8 cellular contexts compared by ENCODE assay signal in the genomic region with DNA sequence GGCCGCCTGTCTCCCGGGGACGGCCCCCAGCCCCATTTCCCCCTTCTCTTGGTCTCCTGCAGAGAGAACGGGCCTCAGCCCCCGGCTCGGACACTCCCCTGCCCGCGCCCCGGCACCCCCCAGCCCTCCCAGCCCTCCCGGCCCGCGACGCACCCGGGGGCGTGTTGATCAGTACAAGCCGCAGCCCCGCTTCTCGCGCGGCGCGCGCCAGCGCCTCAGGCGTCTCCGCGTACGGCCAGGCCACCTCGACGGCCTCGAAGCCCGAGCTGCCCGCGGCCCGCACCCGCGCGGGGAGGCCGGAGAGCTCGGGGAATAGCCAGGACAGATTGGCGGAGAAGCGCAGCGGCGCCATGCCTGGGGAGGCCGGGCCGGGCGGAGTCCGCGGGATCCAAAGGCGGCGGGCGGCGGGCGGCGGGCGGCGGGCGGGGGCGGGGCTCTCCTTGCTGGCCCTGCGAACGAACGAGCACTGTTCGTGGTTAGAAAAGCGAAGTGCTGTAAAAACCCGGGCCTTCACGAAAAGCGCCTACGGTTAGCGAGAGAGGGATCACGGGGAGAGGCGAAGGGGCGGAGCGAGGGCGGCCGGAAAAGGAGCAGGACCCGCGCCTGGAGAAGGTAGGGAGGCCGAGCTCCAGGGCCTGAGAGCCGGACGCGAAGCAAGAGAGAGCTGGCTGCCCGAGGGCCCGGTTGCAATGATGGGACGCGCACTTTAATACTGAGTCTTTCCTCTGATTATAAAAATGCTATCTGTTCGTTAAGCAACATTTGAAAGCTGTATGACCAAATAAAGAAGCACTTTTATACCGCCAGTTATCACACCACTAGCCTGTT. TPM values are rescaled to one million over a fixed set of nuclear protein-coding genes. Genes with fewer than 3 reads are reported as not detected.
DNase-seq lines count a peak whose midpoint lies in the region; ATAC-seq and TF ChIP-seq lines count a peak whose summit lies in the region.

HYI (minus strand) TSS at position 490 of the 828 bp plus-strand sequence; CDS start at position 352, 138 bp downstream.

- H3K4me3 ChIP-seq in HUES64 (ENCODE audit: low read length): peak within 1 kb of the TSS; percentile 67
- peak within 1 kb of the TSS; percentile 57 for H3K4me3 ChIP-seq in fibroblast of villous mesenchyme (ENCODE audit: low read depth, low read length)

- no peaks in the 10 kb centered on the region for H3K27me3 ChIP-seq in HUES64 (ENCODE audit: insufficient read depth, low read length)

- peaks cover 12% of the 10 kb centered on the region for H3K9me3 Mint-ChIP-seq in nephron
- no peaks in the 10 kb centered on the region for H3K9me3 Mint-ChIP-seq in stimulated activated naive CD8-positive, alpha-beta T cell treated with anti-CD3 and anti-CD28 coated beads, Interleukin-15, Interleukin-2, amounts not matched to agents 100 ng/mL and 50 ng/mL, for 24 hours

- peaks cover 24% of the 10 kb centered on the region for H3K4me1 Mint-ChIP-seq in nephron
- peaks cover 14% of the 10 kb centered on the region for H3K4me1 Mint-ChIP-seq in stimulated activated naive CD8-positive, alpha-beta T cell treated with anti-CD3 and anti-CD28 coated beads, Interleukin-15, Interleukin-2, amounts not matched to agents 100 ng/mL and 50 ng/mL, for 24 hours (ENCODE audit: low read depth)

- no peaks in the 10 kb centered on the region for H3K9me3 ChIP-seq in HUES64 (ENCODE audit: insufficient read depth, low read depth, low read length)

- WGBS in HUES64: 2% methylated on average over 87 of the region's 87 CpGs

- peaks cover 38% of the 10 kb centered on the region for H3K36me3 Mint-ChIP-seq in nephron (ENCODE audit: low read depth)
- H3K36me3 Mint-ChIP-seq in stimulated activated naive CD8-positive, alpha-beta T cell treated with anti-CD3 and anti-CD28 coated beads, Interleukin-15, Interleukin-2, amounts not matched to agents 100 ng/mL and 50 ng/mL, for 24 hours (ENCODE audit: low read depth): peaks cover 24% of the 10 kb centered on the region

- peak within 1 kb of the TSS; percentile 65 for H3K27ac ChIP-seq in HUES64 (ENCODE audit: low read depth, low read length)

- peak within 1 kb of the TSS; percentile 98 to 99 (median 98) for H3K27ac Mint-ChIP-seq in nephron
- H3K27ac Mint-ChIP-seq in stimulated activated naive CD8-positive, alpha-beta T cell treated with anti-CD3 and anti-CD28 coated beads, Interleukin-15, Interleukin-2, amounts not matched to agents 100 ng/mL and 50 ng/mL, for 24 hours: peak within 1 kb of the TSS; percentile 75

- TF ChIP-seq CTCF in fibroblast of villous mesenchyme (IDR thresholded peaks at IDR 0.05; ENCODE audit: insufficient read depth, low read depth, low read length) (no peak), nephron (IDR thresholded peaks at IDR 0.05; ENCODE audit: unreplicated experiment in 3 of 3) (no peak)

- peak within 1 kb of the TSS; percentile 77 for H3K9ac ChIP-seq in HUES64 (ENCODE audit: low read depth, low read length)

- DNase-seq in Daoy (ENCODE audit: low read depth) (peak; percentile 93), RPMI8226 (peak; percentile 81), activated gamma-delta T cell treated with Interleukin-2 at 50 U/mL for 16 hours (peak; percentile 50), fibroblast of villous mesenchyme (ENCODE audit: low read depth) (peak; percentile 91)

- ATAC-seq in HG02642 (IDR thresholded peaks at IDR 0.05; ENCODE audit: poor library complexity, unreplicated experiment): no peak

- H3K4me1 ChIP-seq in HUES64 (ENCODE audit: insufficient read depth, low read length): peaks cover 17% of the 10 kb centered on the region

- H3K36me3 ChIP-seq in HUES64 (ENCODE audit: insufficient read depth, low read length): peaks cover 34% of the 10 kb centered on the region

- H3K27me3 Mint-ChIP-seq in nephron (ENCODE audit: low read depth): no peaks in the 10 kb centered on the region
- H3K27me3 Mint-ChIP-seq in stimulated activated naive CD8-positive, alpha-beta T cell treated with anti-CD3 and anti-CD28 coated beads, Interleukin-15, Interleukin-2, amounts not matched to agents 100 ng/mL and 50 ng/mL, for 24 hours: peaks cover 34% of the 10 kb centered on the region

- H3K4me3 Mint-ChIP-seq in nephron: peak within 1 kb of the TSS; percentile 84 to 95 (median 92)
- H3K4me3 Mint-ChIP-seq in stimulated activated naive CD8-positive, alpha-beta T cell treated with anti-CD3 and anti-CD28 coated beads, Interleukin-15, Interleukin-2, amounts not matched to agents 100 ng/mL and 50 ng/mL, for 24 hours: peak within 1 kb of the TSS; percentile 84

RNA-seq across cellular contexts. Expression of gene HYI, which starts in this region (rescaled TPM):
- 30.3 and 38.7 TPM in 2 replicates for total RNA-seq in Daoy (2014; rRNA removed; shearing (Covaris generic))
- polyA plus RNA-seq in HUES64 (2013, experiment 1 of 2): 14.3 TPM
- 16.5 TPM for polyA plus RNA-seq in HUES64 (2013, experiment 2 of 2)
- total RNA-seq in fibroblast of villous mesenchyme: 43.6 and 131 TPM in 2 replicates
